In genomic region chr15:66919421-66919820, GRCh38 we compare ENCODE assay signal across 24 cellular contexts.
DNase-seq lines count a peak whose midpoint lies in the region; TF ChIP-seq lines count a peak whose summit lies in the region.
"Had no signal": no experiment of that assay in that cellular context is flagged by ENCODE, and none has a peak within 500 bp of the region (broad histone marks: within the 10 kb centered on the region; RNA-seq: fewer than 3 reads in every experiment).

No MANE protein-coding gene starts in this region.

- POLR2A ChIA-PET in activated CD4-positive, alpha-beta T cell treated with anti-CD3 and anti-CD28 coated beads, Interleukin-2, amount 10 ng/mL, durations not matched to agents 7 days and 5 days (lab: Charles Lee), result no interaction called here

- peaks cover 18% of the 10 kb centered on the region for H3K36me3 Mint-ChIP-seq in activated CD4-positive, alpha-beta T cell treated with anti-CD3 and anti-CD28 coated beads, Interleukin-2, amount 10 ng/mL, durations not matched to agents 7 days and 5 days (ENCODE audit: low read depth)
- H3K36me3 Mint-ChIP-seq: CD4-positive, CD25-positive, alpha-beta regulatory T cell had no signal

- H3K4me3 Mint-ChIP-seq in activated CD4-positive, alpha-beta T cell treated with anti-CD3 and anti-CD28 coated beads, Interleukin-2, amount 10 ng/mL, durations not matched to agents 7 days and 5 days, result no peak overlapping the region
- H3K4me3 Mint-ChIP-seq: activated CD4-positive, alpha-beta T cell treated with anti-CD3 and anti-CD28 coated beads, Interleukin-2, amount 10 ng/mL, durations not matched to agents 24 days and 14 days; CD4-positive, CD25-positive, alpha-beta regulatory T cell; nephron; T-helper 17 cell had no signal

- peaks cover 24% of the 10 kb centered on the region for H3K4me1 Mint-ChIP-seq in activated CD4-positive, alpha-beta T cell treated with anti-CD3 and anti-CD28 coated beads, Interleukin-2, amount 10 ng/mL, durations not matched to agents 7 days and 5 days
- H3K4me1 Mint-ChIP-seq: nephron had no signal

- in situ Hi-C loops in T47D (cut with HindIII; ENCODE audit: low pct_unique_long_range_greater_than_20kb, low sequenced_read_pairs), result no loop called here

- H3K4me3 ChIP-seq in retinal pigment epithelial cell (ENCODE audit: low read length), result no peak overlapping the region
- H3K4me3 ChIP-seq: dorsolateral prefrontal cortex, GM23248, heart left ventricle, mucosa of descending colon, transverse colon had no signal

- H3K27ac Mint-ChIP-seq in activated CD4-positive, alpha-beta T cell treated with anti-CD3 and anti-CD28 coated beads, Interleukin-2, amount 10 ng/mL, durations not matched to agents 7 days and 5 days, result no peak overlapping the region
- H3K27ac Mint-ChIP-seq: activated CD4-positive, alpha-beta T cell treated with anti-CD3 and anti-CD28 coated beads, Interleukin-2, amount 10 ng/mL, durations not matched to agents 24 days and 14 days; nephron; T-helper 17 cell had no signal

- peaks cover 22% of the 10 kb centered on the region for H3K9me3 Mint-ChIP-seq in activated CD4-positive, alpha-beta T cell treated with anti-CD3 and anti-CD28 coated beads, Interleukin-2, amount 10 ng/mL, durations not matched to agents 7 days and 5 days

- peak; percentile 42 for DNase-seq in NCI-H69 (lab: John Stamatoyannopoulos, UW)
- DNase-seq in T47D (ENCODE audit: low read depth in 1 of 2, low spot score in 1 of 2), result peak; percentile 40 to 85
- DNase-seq in islet precursor cell, result peak; percentile 66
- peak; percentile 53 for DNase-seq in retinal pigment epithelial cell (ENCODE audit: low read depth)
- DNase-seq in activated CD4-positive, alpha-beta T cell treated with anti-CD3 and anti-CD28 coated beads, Interleukin-2, amount 50 U/mL, for 4 hours, result no peak
- no peak for DNase-seq in activated CD4-positive, alpha-beta T cell treated with anti-CD3 and anti-CD28 coated beads, Interleukin-2, amount 10 ng/mL, durations not matched to agents 7 days and 5 days
- no peak for DNase-seq in NCI-H2171 treated with DMSO at 0.1 percent for 48 hours (lab: John Stamatoyannopoulos, UW)
- DNase-seq in stimulated activated CD4-positive, alpha-beta T cell treated with anti-CD3 and anti-CD28 coated beads, Interleukin-2, amount 100 ng/mL, for 24 hours, result no peak
- DNase-seq: activated CD4-positive, alpha-beta T cell treated with anti-CD3 and anti-CD28 coated beads, Interleukin-2, amount 10 ng/mL, durations not matched to agents 24 days and 14 days; activated naive CD4-positive, alpha-beta T cell treated with anti-CD3 and anti-CD28 coated beads, Interleukin-2, amount 50 U/mL, for 16 hours; caudate nucleus; CD4-positive, CD25-positive, alpha-beta regulatory T cell; dorsolateral prefrontal cortex; GM23248; heart left ventricle; KBM-7; mucosa of descending colon; NCI-H1436; NCI-H524 treated with DMSO at 0.1 percent for 48 hours; SK-N-SH; stimulated activated CD8-positive, alpha-beta memory T cell treated with anti-CD3 and anti-CD28 coated beads, Interleukin-4, amount 100 ng/mL, for 48 hours; T-helper 17 cell; transverse colon had no signal

- no peak for TF ChIP-seq CTCF in retinal pigment epithelial cell (conservative IDR thresholded peaks at IDR 0.05; ENCODE audit: low read depth, low read length)

- CTCF ChIA-PET in activated CD4-positive, alpha-beta T cell treated with anti-CD3 and anti-CD28 coated beads, Interleukin-2, amount 10 ng/mL, durations not matched to agents 7 days and 5 days (lab: Charles Lee), result interaction anchor here (1.2 kb wide), 2 partner anchors 11 to 15 kb away, joined by 4 read pairs; no protein-coding TSS in a partner anchor

- peaks cover 13% of the 10 kb centered on the region for H3K27me3 Mint-ChIP-seq in activated CD4-positive, alpha-beta T cell treated with anti-CD3 and anti-CD28 coated beads, Interleukin-2, amount 10 ng/mL, durations not matched to agents 7 days and 5 days

Comparison
In these comparisons a context has a peak if more than half of its experiments do, and no peak if none do; other contexts are left out.
1. DNase-seq: peak in NCI-H69 (single experiment), T47D (2 of 2), islet precursor cell (single experiment) and retinal pigment epithelial cell (single experiment); none in activated CD4-positive, alpha-beta T cell treated with anti-CD3 and anti-CD28 coated beads, Interleukin-2, amount 50 U/mL, for 4 hours (0 of 2), activated CD4-positive, alpha-beta T cell treated with anti-CD3 and anti-CD28 coated beads, Interleukin-2, amount 10 ng/mL, durations not matched to agents 7 days and 5 days (single experiment), NCI-H2171 treated with DMSO at 0.1 percent for 48 hours (single experiment) and stimulated activated CD4-positive, alpha-beta T cell treated with anti-CD3 and anti-CD28 coated beads, Interleukin-2, amount 100 ng/mL, for 24 hours (0 of 2).